In the genomic region with DNA sequence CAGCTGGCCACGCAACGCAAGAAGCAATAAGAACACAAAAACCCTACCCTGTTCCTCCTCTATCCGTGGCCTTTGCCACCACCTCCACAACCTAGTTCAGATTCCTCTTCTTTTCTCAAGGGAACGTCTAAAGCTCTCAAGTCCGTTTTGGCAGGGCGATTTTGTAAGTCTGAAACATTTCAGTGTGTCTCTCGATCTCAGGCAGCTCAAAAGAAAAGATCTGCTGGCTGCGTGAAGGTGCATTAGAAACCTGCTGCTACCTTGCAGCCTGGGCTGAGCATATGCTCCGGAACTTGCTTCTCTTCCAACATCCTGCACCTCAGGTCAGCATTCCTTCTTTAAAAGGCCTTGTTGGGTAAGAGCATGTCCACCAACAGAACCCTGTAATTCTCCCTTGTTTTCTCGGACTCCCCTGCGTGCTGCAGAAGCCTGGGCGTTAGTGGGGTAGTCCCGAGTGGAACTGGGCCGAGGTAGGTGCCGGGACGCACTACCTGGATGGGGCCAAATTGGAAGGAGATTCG, we compare ENCODE assay signal across 8 cellular contexts. TPM values are rescaled to one million over a fixed set of nuclear protein-coding genes. Genes with fewer than 3 reads are reported as not detected.
DNase-seq lines count a peak whose midpoint lies in the region; ATAC-seq and TF ChIP-seq lines count a peak whose summit lies in the region.

No MANE protein-coding gene starts in this region.

- H3K27me3 Mint-ChIP-seq in H9 (ENCODE audit: low read depth) = no peaks in the 10 kb centered on the region; the same call in 1 of the 2 replicates

- intact Hi-C loops in testis (cut with DNase I; ENCODE audit: low total_unique reads) = no loop called here

- no peak overlapping the region for H3K23ac ChIP-seq in H9 (ENCODE audit: insufficient read length, low read depth, low read length)

- peaks cover 15 to 44% (median 27%) of the 10 kb centered on the region in 3 experiments for H3K36me3 Mint-ChIP-seq in H9 (ENCODE audit: insufficient read depth in 1 of 3, low read depth in 3 of 3)

- H3K9me3 Mint-ChIP-seq in H9 = peaks cover 3 to 7% of the 10 kb centered on the region in 2 experiments; a peak in 3 of 5 replicates

- DNase-seq in ACHN = peak; percentile 25
- DNase-seq in H9 = no peak
- no peak for DNase-seq in astrocyte of the cerebellum (ENCODE audit: low read depth)
- DNase-seq in left lobe of liver (ENCODE audit: low spot score) = no peak
- DNase-seq in testis = peak; percentile 28
- no peak for DNase-seq in Karpas-422

- ATAC-seq in left lobe of liver = peak; percentile 10
- ATAC-seq in HG03432 (IDR thresholded peaks at IDR 0.05; ENCODE audit: unreplicated experiment) = no peak
- ATAC-seq in GM19328 (IDR thresholded peaks at IDR 0.05; ENCODE audit: unreplicated experiment) = no peak

- H3K79me1 ChIP-seq in H9 (ENCODE audit: insufficient read depth, low read depth, low read length, poor library complexity, severe bottlenecking) = peaks cover 3% of the 10 kb centered on the region

- H4K20me1 ChIP-seq in H9 (ENCODE audit: control insufficient read depth, insufficient read depth, insufficient read length) (no peaks in the 10 kb centered on the region), Karpas-422 (ENCODE audit: insufficient read depth, low read depth, low read length) (no peaks in the 10 kb centered on the region)

- H2BK15ac ChIP-seq in H9 (ENCODE audit: low read depth, low read length) = no peak overlapping the region

- H3K36me3 ChIP-seq in testis (ENCODE audit: low read depth, missing control alignments) (no peaks in the 10 kb centered on the region), Karpas-422 (ENCODE audit: insufficient read depth, low read length) (no peaks in the 10 kb centered on the region)

- H3K4me1 Mint-ChIP-seq in H9 = peaks cover 45% of the 10 kb centered on the region in 2 experiments

- peaks cover 41% of the 10 kb centered on the region; the same call in 1 of the 2 replicates for H3K79me2 ChIP-seq in H9 (ENCODE audit: insufficient read depth, low read length)
- no peaks in the 10 kb centered on the region for H3K79me2 ChIP-seq in Karpas-422 (ENCODE audit: low read length)

- TF ChIP-seq CTCF in H9 (conservative IDR thresholded peaks at IDR 0.05) (no peak), astrocyte of the cerebellum (IDR thresholded peaks at IDR 0.05; ENCODE audit: low read depth, low read length, missing control alignments) (no peak), testis (IDR thresholded peaks at IDR 0.05) (no peak)

- peak overlapping the region; percentile 40; the same call in 1 of the 2 replicates for H3K14ac ChIP-seq in H9 (ENCODE audit: insufficient read depth, low read length)

- H2AK5ac ChIP-seq in H9 (ENCODE audit: insufficient read length, low read length) = no peak overlapping the region

- no peak overlapping the region for H2AFZ ChIP-seq in H9 (ENCODE audit: low read length)
- no peak overlapping the region for H2AFZ ChIP-seq in Karpas-422 (ENCODE audit: low read length)

- peaks cover 19% of the 10 kb centered on the region for H3K23me2 ChIP-seq in H9 (ENCODE audit: insufficient read length, low read depth, low read length, poor library complexity, severe bottlenecking)

- H3K56ac ChIP-seq in H9 (ENCODE audit: insufficient read length, low read depth, low read length) = no peak overlapping the region

- H3K9me3 ChIP-seq in H9 (ENCODE audit: control insufficient read depth, low read depth, low read length) (no peaks in the 10 kb centered on the region), testis (no peaks in the 10 kb centered on the region), Karpas-422 (ENCODE audit: low read length) (no peaks in the 10 kb centered on the region)

- no peak overlapping the region for H3T11ph ChIP-seq in H9 (ENCODE audit: low read length)

- H2BK120ac ChIP-seq in H9 (ENCODE audit: low read depth, low read length, poor library complexity, severe bottlenecking) = no peak overlapping the region

- no peak overlapping the region for H4K8ac ChIP-seq in H9 (replicated peaks; ENCODE audit: insufficient read length, low read depth, low read length)

- peak overlapping the region; percentile 5 to 37 (median 19); a peak in 4 of 7 replicates for H3K27ac Mint-ChIP-seq in H9

- no peak for TF ChIP-seq POLR2A in testis (IDR thresholded peaks at IDR 0.05)

- peaks cover 5% of the 10 kb centered on the region; the same call in 1 of the 2 replicates for H3K4me1 ChIP-seq in H9 (ENCODE audit: insufficient read depth, low read length)
- H3K4me1 ChIP-seq in testis = peaks cover 17% of the 10 kb centered on the region
- H3K4me1 ChIP-seq in Karpas-422 (ENCODE audit: low read length) = no peaks in the 10 kb centered on the region; the same call in 1 of the 2 replicates

- H2BK20ac ChIP-seq in H9 (ENCODE audit: low read depth, low read length, poor library complexity, severe bottlenecking) = no peak overlapping the region

- H3K4me2 ChIP-seq in H9 (ENCODE audit: insufficient read depth, insufficient read length, low read length) = peak overlapping the region; percentile 99
- H3K4me2 ChIP-seq in Karpas-422 (ENCODE audit: low read depth, low read length, poor library complexity, severe bottlenecking) = no peak overlapping the region

- H3K9ac ChIP-seq in H9 (ENCODE audit: extremely low read depth, insufficient read length, low read length) = peak overlapping the region; percentile 82
- no peak overlapping the region for H3K9ac ChIP-seq in Karpas-422 (ENCODE audit: low read length)

- H4K5ac ChIP-seq in H9 (ENCODE audit: insufficient read length, low read depth, low read length) = no peak overlapping the region

- WGBS in H9 (ENCODE audit: extremely low coverage, insufficient read length, low lambda C conversion rate) = no CpG with 5 or more reads among the region's 17 CpGs
- 5 to 15% methylated on average over 17 of the region's 17 CpGs for WGBS in testis, 2 donors

- no peak overlapping the region for H2BK12ac ChIP-seq in H9 (ENCODE audit: insufficient read length, low read depth, low read length)

- H3K18ac ChIP-seq in H9 (ENCODE audit: insufficient read length, low read depth, low read length) = no peak overlapping the region

- H3K4me3 ChIP-seq in astrocyte of the cerebellum (ENCODE audit: low read depth, low read length) (peak overlapping the region; percentile 88), testis (peak overlapping the region; percentile 83 to 88), Karpas-422 (ENCODE audit: low read length) (no peak overlapping the region)

- H4K91ac ChIP-seq in H9 (ENCODE audit: insufficient read length, low read depth, low read length) = no peak overlapping the region

- no peak overlapping the region for H3K4ac ChIP-seq in H9 (ENCODE audit: low read depth, low read length)

- H3K27ac ChIP-seq in H9 (ENCODE audit: insufficient read length, low read depth, low read length) (no peak overlapping the region), testis (peak overlapping the region; percentile 82 to 95), Karpas-422 (ENCODE audit: low read length) (no peak overlapping the region)

- no peaks in the 10 kb centered on the region for H3K27me3 ChIP-seq in H9 (ENCODE audit: insufficient read depth, low read length)
- no peaks in the 10 kb centered on the region for H3K27me3 ChIP-seq in testis
- no peaks in the 10 kb centered on the region for H3K27me3 ChIP-seq in Karpas-422 (ENCODE audit: low read length)

- H3K4me3 Mint-ChIP-seq in H9 = peak overlapping the region; percentile 80 to 90

- in situ Hi-C loops in ACHN (cut with HindIII; ENCODE audit: low pct_ligation_motif_present, low pct_unique_long_range_greater_than_20kb, low sequenced_read_pairs) = no loop called here
- in situ Hi-C loops in astrocyte of the cerebellum (cut with HindIII; ENCODE audit: low sequenced_read_pairs) = no loop called here

- no peaks in the 10 kb centered on the region for H3K9me2 ChIP-seq in Karpas-422 (replicated peaks; ENCODE audit: insufficient read depth, low read length)

- H2BK5ac ChIP-seq in H9 (ENCODE audit: insufficient read length, low read length) = no peak overlapping the region

RNA-seq across cellular contexts. Expression of a gene that starts 1.5 kb away (rescaled TPM):
- 97.1 and 99.2 TPM in 2 replicates for total RNA-seq in H9 (2021)
- 50.8 TPM for total RNA-seq in left lobe of liver
- 100 to 1,000 TPM in 1 of 2 donors, 10 to 100 TPM in 1; 95.9 to 120 TPM for total RNA-seq in testis
- 33.0 TPM for polyA plus RNA-seq in testis (ENCODE audit: insufficient read depth, low read depth, low replicate concordance)
- 0.04 TPM in 1 of 2 replicates, not detected in the other for total RNA-seq in Karpas-422 (2014; rRNA removed; shearing (Covaris generic); ENCODE audit: low replicate concordance)

RNA-seq across cellular contexts. Expression of a gene that starts 35.4 kb away (rescaled TPM):
- total RNA-seq in H9 (2021) (40.0 and 41.3 TPM in 2 replicates), left lobe of liver (22.3 TPM), testis (10 to 100 TPM; 21.0 to 23.1 TPM)
- 6.9 TPM for polyA plus RNA-seq in testis (ENCODE audit: insufficient read depth, low read depth, low replicate concordance)
- total RNA-seq in Karpas-422 (2014; rRNA removed; shearing (Covaris generic); ENCODE audit: low replicate concordance) = 10.5 and 30.3 TPM in 2 replicates

Comparison
In these comparisons a context has a peak if more than half of its experiments do, and no peak if none do; other contexts are left out.
1. DNase-seq: peak in ACHN (single experiment) and testis (single experiment); none in H9 (single experiment), astrocyte of the cerebellum (single experiment), left lobe of liver (single experiment) and Karpas-422 (single experiment).
2. H3K27ac ChIP-seq: peak in testis (2 of 2); none in H9 (single experiment) and Karpas-422 (single experiment).
3. RNA of a gene that starts 1.5 kb away (total RNA-seq): 95.9 to 120 TPM in testis, 97.1 to 99.2 TPM in H9 and 50.8 TPM in left lobe of liver (single experiment); 0.04 TPM in Karpas-422; every median in the first group is over 10 times any median in the second.